In genomic region chr16:84883301-84883700, GRCh38 we compare ENCODE assay signal across 3 cellular contexts.
TF ChIP-seq lines count a peak whose summit lies in the region.

No MANE protein-coding gene starts in this region.

TF ChIP-seq in WTC11, 78 proteins besides CTCF, POLR2A, EP300 and RAD21 (continued from another document):
- TF ChIP-seq, protein P1, sequence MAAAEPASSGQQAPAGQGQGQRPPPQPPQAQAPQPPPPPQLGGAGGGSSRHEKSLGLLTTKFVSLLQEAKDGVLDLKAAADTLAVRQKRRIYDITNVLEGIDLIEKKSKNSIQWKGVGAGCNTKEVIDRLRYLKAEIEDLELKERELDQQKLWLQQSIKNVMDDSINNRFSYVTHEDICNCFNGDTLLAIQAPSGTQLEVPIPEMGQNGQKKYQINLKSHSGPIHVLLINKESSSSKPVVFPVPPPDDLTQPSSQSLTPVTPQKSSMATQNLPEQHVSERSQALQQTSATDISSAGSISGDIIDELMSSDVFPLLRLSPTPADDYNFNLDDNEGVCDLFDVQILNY (CRISPR knock-in tag; IDR thresholded peaks at IDR 0.05) = no peak
- TF ChIP-seq ZNF263 (CRISPR knock-in tag; IDR thresholded peaks at IDR 0.05; ENCODE audit: low read depth) (no peak), ZNF121 (CRISPR knock-in tag; IDR thresholded peaks at IDR 0.05) (no peak), GABPB1 (CRISPR knock-in tag; IDR thresholded peaks at IDR 0.05) (no peak), NR3C1 (CRISPR knock-in tag; conservative IDR thresholded peaks at IDR 0.05; ENCODE audit: low read depth) (no peak), GTF2I (CRISPR knock-in tag; conservative IDR thresholded peaks at IDR 0.05) (no peak), SMAD4 (CRISPR knock-in tag; IDR thresholded peaks at IDR 0.05) (no peak), HMGA2 (CRISPR knock-in tag; IDR thresholded peaks at IDR 0.05) (no peak), ZNF416 (CRISPR knock-in tag; IDR thresholded peaks at IDR 0.05) (no peak), E2F4 (CRISPR knock-in tag; IDR thresholded peaks at IDR 0.05; ENCODE audit: borderline replicate concordance, low read depth) (no peak), ESRRA (CRISPR knock-in tag; IDR thresholded peaks at IDR 0.05; ENCODE audit: borderline replicate concordance) (no peak), FOXJ3 (CRISPR knock-in tag; IDR thresholded peaks at IDR 0.05; ENCODE audit: borderline replicate concordance) (no peak), TCF7 (CRISPR knock-in tag; IDR thresholded peaks at IDR 0.05; ENCODE audit: low read depth) (no peak), ZNF138 (CRISPR knock-in tag; conservative IDR thresholded peaks at IDR 0.05) (no peak), MLX (CRISPR knock-in tag; IDR thresholded peaks at IDR 0.05) (no peak)
- TF ChIP-seq, protein P2, sequence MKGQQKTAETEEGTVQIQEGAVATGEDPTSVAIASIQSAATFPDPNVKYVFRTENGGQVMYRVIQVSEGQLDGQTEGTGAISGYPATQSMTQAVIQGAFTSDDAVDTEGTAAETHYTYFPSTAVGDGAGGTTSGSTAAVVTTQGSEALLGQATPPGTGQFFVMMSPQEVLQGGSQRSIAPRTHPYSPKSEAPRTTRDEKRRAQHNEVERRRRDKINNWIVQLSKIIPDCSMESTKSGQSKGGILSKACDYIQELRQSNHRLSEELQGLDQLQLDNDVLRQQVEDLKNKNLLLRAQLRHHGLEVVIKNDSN (CRISPR knock-in tag; IDR thresholded peaks at IDR 0.05) = no peak
- TF ChIP-seq, protein P3, sequence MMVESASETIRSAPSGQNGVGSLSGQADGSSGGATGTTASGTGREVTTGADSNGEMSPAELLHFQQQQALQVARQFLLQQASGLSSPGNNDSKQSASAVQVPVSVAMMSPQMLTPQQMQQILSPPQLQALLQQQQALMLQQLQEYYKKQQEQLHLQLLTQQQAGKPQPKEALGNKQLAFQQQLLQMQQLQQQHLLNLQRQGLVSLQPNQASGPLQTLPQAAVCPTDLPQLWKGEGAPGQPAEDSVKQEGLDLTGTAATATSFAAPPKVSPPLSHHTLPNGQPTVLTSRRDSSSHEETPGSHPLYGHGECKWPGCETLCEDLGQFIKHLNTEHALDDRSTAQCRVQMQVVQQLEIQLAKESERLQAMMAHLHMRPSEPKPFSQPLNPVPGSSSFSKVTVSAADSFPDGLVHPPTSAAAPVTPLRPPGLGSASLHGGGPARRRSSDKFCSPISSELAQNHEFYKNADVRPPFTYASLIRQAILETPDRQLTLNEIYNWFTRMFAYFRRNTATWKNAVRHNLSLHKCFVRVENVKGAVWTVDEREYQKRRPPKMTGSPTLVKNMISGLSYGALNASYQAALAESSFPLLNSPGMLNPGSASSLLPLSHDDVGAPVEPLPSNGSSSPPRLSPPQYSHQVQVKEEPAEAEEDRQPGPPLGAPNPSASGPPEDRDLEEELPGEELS (CRISPR knock-in tag; IDR thresholded peaks at IDR 0.05) = no peak

TF ChIP-seq in HepG2, 621 proteins besides CTCF, POLR2A, EP300 and RAD21 (continued from another document):
- TF ChIP-seq ZNF260 (CRISPR knock-in tag; IDR thresholded peaks at IDR 0.05; ENCODE audit: borderline replicate concordance, low read depth) = no peak
- TF ChIP-seq, protein P4, sequence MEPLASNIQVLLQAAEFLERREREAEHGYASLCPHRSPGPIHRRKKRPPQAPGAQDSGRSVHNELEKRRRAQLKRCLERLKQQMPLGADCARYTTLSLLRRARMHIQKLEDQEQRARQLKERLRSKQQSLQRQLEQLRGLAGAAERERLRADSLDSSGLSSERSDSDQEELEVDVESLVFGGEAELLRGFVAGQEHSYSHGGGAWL (CRISPR knock-in tag; IDR thresholded peaks at IDR 0.05) = no peak
- TF ChIP-seq KDM4B (CRISPR knock-in tag; IDR thresholded peaks at IDR 0.05) = no peak
- TF ChIP-seq ONECUT2 (CRISPR knock-in tag; IDR thresholded peaks at IDR 0.05) = no peak
- TF ChIP-seq, protein P3 (CRISPR knock-in tag; IDR thresholded peaks at IDR 0.05) = no peak
- no peak for TF ChIP-seq ZNF83 (CRISPR knock-in tag; IDR thresholded peaks at IDR 0.05; ENCODE audit: borderline replicate concordance)
- no peak for TF ChIP-seq DZIP1 (CRISPR knock-in tag; IDR thresholded peaks at IDR 0.05)
- TF ChIP-seq, protein P5, sequence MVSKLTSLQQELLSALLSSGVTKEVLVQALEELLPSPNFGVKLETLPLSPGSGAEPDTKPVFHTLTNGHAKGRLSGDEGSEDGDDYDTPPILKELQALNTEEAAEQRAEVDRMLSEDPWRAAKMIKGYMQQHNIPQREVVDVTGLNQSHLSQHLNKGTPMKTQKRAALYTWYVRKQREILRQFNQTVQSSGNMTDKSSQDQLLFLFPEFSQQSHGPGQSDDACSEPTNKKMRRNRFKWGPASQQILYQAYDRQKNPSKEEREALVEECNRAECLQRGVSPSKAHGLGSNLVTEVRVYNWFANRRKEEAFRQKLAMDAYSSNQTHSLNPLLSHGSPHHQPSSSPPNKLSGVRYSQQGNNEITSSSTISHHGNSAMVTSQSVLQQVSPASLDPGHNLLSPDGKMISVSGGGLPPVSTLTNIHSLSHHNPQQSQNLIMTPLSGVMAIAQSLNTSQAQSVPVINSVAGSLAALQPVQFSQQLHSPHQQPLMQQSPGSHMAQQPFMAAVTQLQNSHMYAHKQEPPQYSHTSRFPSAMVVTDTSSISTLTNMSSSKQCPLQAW (CRISPR knock-in tag; IDR thresholded peaks at IDR 0.05) = no peak
- TF ChIP-seq FOSL2 (CRISPR knock-in tag; IDR thresholded peaks at IDR 0.05) = no peak
- no peak for TF ChIP-seq ZMYM4 (CRISPR knock-in tag; IDR thresholded peaks at IDR 0.05)
- TF ChIP-seq SALL2 (CRISPR knock-in tag; IDR thresholded peaks at IDR 0.05) = no peak
- no peak for TF ChIP-seq GTF3A (CRISPR knock-in tag; conservative IDR thresholded peaks at IDR 0.05)
- no peak for TF ChIP-seq YY1 (IDR thresholded peaks at IDR 0.05; ENCODE audit: insufficient read depth, insufficient replicate concordance, low read depth, low read length)
- no peak for TF ChIP-seq ZNF547 (CRISPR knock-in tag; IDR thresholded peaks at IDR 0.05)
- no peak for TF ChIP-seq NR2F1 (CRISPR knock-in tag; IDR thresholded peaks at IDR 0.05)

TF ChIP-seq in SK-N-SH treated with all-trans-retinoic acid at 6 μM for 48 hours, 23 proteins besides CTCF, POLR2A, EP300 and RAD21 (continued from another document):
- TF ChIP-seq, protein P6, sequence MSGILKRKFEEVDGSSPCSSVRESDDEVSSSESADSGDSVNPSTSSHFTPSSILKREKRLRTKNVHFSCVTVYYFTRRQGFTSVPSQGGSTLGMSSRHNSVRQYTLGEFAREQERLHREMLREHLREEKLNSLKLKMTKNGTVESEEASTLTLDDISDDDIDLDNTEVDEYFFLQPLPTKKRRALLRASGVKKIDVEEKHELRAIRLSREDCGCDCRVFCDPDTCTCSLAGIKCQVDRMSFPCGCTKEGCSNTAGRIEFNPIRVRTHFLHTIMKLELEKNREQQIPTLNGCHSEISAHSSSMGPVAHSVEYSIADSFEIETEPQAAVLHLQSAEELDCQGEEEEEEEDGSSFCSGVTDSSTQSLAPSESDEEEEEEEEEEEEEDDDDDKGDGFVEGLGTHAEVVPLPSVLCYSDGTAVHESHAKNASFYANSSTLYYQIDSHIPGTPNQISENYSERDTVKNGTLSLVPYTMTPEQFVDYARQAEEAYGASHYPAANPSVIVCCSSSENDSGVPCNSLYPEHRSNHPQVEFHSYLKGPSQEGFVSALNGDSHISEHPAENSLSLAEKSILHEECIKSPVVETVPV (CRISPR knock-in tag; IDR thresholded peaks at IDR 0.05) = no peak
- TF ChIP-seq PPARA (CRISPR knock-in tag; IDR thresholded peaks at IDR 0.05; ENCODE audit: borderline replicate concordance) (no peak), ZNF565 (CRISPR knock-in tag; conservative IDR thresholded peaks at IDR 0.05; ENCODE audit: low read depth) (no peak), CSDC2 (CRISPR knock-in tag; IDR thresholded peaks at IDR 0.05) (no peak), ZFP3 (CRISPR knock-in tag; IDR thresholded peaks at IDR 0.05) (no peak), TOX (CRISPR knock-in tag; IDR thresholded peaks at IDR 0.05; ENCODE audit: borderline replicate concordance) (no peak), ISL1 (CRISPR knock-in tag; IDR thresholded peaks at IDR 0.05) (no peak), BACH2 (CRISPR knock-in tag; IDR thresholded peaks at IDR 0.05; ENCODE audit: borderline replicate concordance) (no peak), CREB5 (CRISPR knock-in tag; IDR thresholded peaks at IDR 0.05; ENCODE audit: low read depth) (no peak), ZNF8 (CRISPR knock-in tag; IDR thresholded peaks at IDR 0.05) (no peak), ZC3H10 (CRISPR knock-in tag; IDR thresholded peaks at IDR 0.05) (no peak), POU6F1 (CRISPR knock-in tag; IDR thresholded peaks at IDR 0.05; ENCODE audit: borderline replicate concordance, low read depth) (no peak), OSR1 (CRISPR knock-in tag; IDR thresholded peaks at IDR 0.05) (no peak), TCF4 (CRISPR knock-in tag; IDR thresholded peaks at IDR 0.05; ENCODE audit: borderline replicate concordance) (no peak), ZNF70 (CRISPR knock-in tag; IDR thresholded peaks at IDR 0.05) (no peak)
- TF ChIP-seq, protein P7, sequence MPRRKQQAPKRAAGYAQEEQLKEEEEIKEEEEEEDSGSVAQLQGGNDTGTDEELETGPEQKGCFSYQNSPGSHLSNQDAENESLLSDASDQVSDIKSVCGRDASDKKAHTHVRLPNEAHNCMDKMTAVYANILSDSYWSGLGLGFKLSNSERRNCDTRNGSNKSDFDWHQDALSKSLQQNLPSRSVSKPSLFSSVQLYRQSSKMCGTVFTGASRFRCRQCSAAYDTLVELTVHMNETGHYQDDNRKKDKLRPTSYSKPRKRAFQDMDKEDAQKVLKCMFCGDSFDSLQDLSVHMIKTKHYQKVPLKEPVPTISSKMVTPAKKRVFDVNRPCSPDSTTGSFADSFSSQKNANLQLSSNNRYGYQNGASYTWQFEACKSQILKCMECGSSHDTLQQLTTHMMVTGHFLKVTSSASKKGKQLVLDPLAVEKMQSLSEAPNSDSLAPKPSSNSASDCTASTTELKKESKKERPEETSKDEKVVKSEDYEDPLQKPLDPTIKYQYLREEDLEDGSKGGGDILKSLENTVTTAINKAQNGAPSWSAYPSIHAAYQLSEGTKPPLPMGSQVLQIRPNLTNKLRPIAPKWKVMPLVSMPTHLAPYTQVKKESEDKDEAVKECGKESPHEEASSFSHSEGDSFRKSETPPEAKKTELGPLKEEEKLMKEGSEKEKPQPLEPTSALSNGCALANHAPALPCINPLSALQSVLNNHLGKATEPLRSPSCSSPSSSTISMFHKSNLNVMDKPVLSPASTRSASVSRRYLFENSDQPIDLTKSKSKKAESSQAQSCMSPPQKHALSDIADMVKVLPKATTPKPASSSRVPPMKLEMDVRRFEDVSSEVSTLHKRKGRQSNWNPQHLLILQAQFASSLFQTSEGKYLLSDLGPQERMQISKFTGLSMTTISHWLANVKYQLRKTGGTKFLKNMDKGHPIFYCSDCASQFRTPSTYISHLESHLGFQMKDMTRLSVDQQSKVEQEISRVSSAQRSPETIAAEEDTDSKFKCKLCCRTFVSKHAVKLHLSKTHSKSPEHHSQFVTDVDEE (CRISPR knock-in tag; IDR thresholded peaks at IDR 0.05) = no peak
- TF ChIP-seq, protein P8, sequence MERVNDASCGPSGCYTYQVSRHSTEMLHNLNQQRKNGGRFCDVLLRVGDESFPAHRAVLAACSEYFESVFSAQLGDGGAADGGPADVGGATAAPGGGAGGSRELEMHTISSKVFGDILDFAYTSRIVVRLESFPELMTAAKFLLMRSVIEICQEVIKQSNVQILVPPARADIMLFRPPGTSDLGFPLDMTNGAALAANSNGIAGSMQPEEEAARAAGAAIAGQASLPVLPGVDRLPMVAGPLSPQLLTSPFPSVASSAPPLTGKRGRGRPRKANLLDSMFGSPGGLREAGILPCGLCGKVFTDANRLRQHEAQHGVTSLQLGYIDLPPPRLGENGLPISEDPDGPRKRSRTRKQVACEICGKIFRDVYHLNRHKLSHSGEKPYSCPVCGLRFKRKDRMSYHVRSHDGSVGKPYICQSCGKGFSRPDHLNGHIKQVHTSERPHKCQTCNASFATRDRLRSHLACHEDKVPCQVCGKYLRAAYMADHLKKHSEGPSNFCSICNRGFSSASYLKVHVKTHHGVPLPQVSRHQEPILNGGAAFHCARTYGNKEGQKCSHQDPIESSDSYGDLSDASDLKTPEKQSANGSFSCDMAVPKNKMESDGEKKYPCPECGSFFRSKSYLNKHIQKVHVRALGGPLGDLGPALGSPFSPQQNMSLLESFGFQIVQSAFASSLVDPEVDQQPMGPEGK (CRISPR knock-in tag; IDR thresholded peaks at IDR 0.05; ENCODE audit: borderline replicate concordance) = no peak
